In the genomic region with DNA sequence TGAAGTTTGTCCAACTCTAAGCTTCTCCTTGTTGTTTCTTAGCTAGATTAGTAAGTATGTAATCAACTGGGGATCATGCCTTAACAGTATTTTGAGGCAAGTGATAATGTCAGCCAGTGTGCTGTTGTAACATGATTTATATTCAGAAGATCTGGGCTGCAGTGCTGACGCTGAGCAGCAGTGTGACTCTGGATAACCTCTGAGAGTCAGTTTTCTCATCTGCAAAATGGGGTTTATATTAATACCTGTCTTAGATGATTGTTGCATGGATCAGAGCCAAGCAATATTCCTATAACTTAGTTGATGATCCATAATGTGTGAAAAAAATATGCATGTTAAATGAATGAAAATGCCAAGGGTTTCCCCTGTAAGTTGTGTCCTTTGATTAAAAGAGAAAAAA, we compare ENCODE assay signal across 31 cellular contexts. TPM values are rescaled to one million over a fixed set of nuclear protein-coding genes. Genes with fewer than 3 reads are reported as not detected.
DNase-seq lines count a peak whose midpoint lies in the region; ATAC-seq, FAIRE-seq and TF ChIP-seq lines count a peak whose summit lies in the region.
"Had no signal": no experiment of that assay in that cellular context is flagged by ENCODE, and none has a peak within 500 bp of the region (broad histone marks: within the 10 kb centered on the region; RNA-seq: fewer than 3 reads in every experiment).

No MANE protein-coding gene starts in this region.

- TF ChIP-seq POLR2A in K562 (conservative IDR thresholded peaks at IDR 0.05): no peak

- no peak overlapping the region for H3K4me3 ChIP-seq in K562
- H3K4me3 ChIP-seq: A549; BLaER1; BLaER1 treated with 17β-estradiol and CSF1 and Interleukin-3, amounts not matched to agents 10 nM and 100 nM had no signal

- peak; percentile 37; the same call in 2 of the 3 replicates for ATAC-seq in K562
- ATAC-seq: CD8-positive, alpha-beta T cell had no signal

- H3K4me2 ChIP-seq in K562 (ENCODE audit: insufficient read depth, low read length): no peak overlapping the region
- H3K4me2 ChIP-seq: BLaER1; BLaER1 treated with 17β-estradiol and CSF1 and Interleukin-3, amounts not matched to agents 10 nM and 100 nM had no signal

- H4K20me1 ChIP-seq in K562 (replicated peaks; ENCODE audit: control insufficient read depth, insufficient read depth, low read length): no peaks in the 10 kb centered on the region
- H4K20me1 ChIP-seq: BLaER1; BLaER1 treated with 17β-estradiol and CSF1 and Interleukin-3, amounts not matched to agents 10 nM and 100 nM had no signal

- peak in 1 of 4 experiments; percentile 12 for DNase-seq in K562 (ENCODE audit: extremely low read depth in 1 of 4, low spot score in 3 of 4)
- DNase-seq in HuH-7 (ENCODE audit: low spot score): no peak
- no peak for DNase-seq in AG08395 (ENCODE audit: low spot score)
- DNase-seq: 8988T; ACHN; AML-193; BE2C; C1 segment of cervical spinal cord; Caco-2; Calu3; CD4-positive, alpha-beta memory T cell; CD4-positive, alpha-beta T cell; CD4-positive, CD25-positive, alpha-beta regulatory T cell; CD8-positive, alpha-beta memory T cell; CD8-positive, alpha-beta T cell; COR-L47; DMS 273 treated with DMSO at 0.1 percent for 48 hours; DMS153; DMS53; DMS79; DMS79 treated with DMSO at 0.1 percent for 48 hours; DND-41; EL had no signal

- peaks cover 34% of the 10 kb centered on the region for H3K79me2 ChIP-seq in K562 (ENCODE audit: control insufficient read depth, insufficient read depth, low read length)

- no peaks in the 10 kb centered on the region for H3K9me3 ChIP-seq in K562 (replicated peaks; ENCODE audit: control insufficient read depth, insufficient read depth, low read depth, low read length)
- H3K9me3 ChIP-seq: A549; BE2C; BLaER1; BLaER1 treated with 17β-estradiol and CSF1 and Interleukin-3, amounts not matched to agents 10 nM and 100 nM; Caco-2 had no signal

- no peaks in the 10 kb centered on the region for H3K9me1 ChIP-seq in K562 (ENCODE audit: control insufficient read depth, insufficient read depth, low read length)

- no peak for TF ChIP-seq EP300 in K562 (IDR thresholded peaks at IDR 0.05; ENCODE audit: low read length)

- intact Hi-C loops in K562 (cut with micrococcal nuclease): loop anchor here (5.0 kb wide), 1 partner anchor 66 kb away; no protein-coding TSS in a partner anchor

- CTCF ChIA-PET in K562 (lab: Yijun Ruan, JAX; ENCODE audit: low intra/inter-chr PET ratio): no interaction called here

- 14% methylated on average over 1 of the region's 1 CpG for WGBS in K562 (ENCODE audit: insufficient coverage, low coverage, missing lambda C conversion rate)

- BruUV-seq in K562 (replicated peaks; lab: Mats Ljungman, UMichigan): no TSS peak

- POLR2A ChIA-PET in K562 (lab: Yijun Ruan, JAX): interaction anchor here (0.6 kb wide), 1 partner anchor 230 kb away, joined by 3 read pairs; no protein-coding TSS in a partner anchor

- H2AFZ ChIP-seq in K562 (ENCODE audit: low read depth, low read length): no peak overlapping the region

- peak overlapping the region; percentile 4 for H3K27ac ChIP-seq in angular gyrus (ENCODE audit: low read depth, low read length)
- no peak overlapping the region for H3K27ac ChIP-seq in K562 (ENCODE audit: extremely low read depth, low read depth, low read length)
- H3K27ac ChIP-seq: 22Rv1; A549; BLaER1; BLaER1 treated with 17β-estradiol and CSF1 and Interleukin-3, amounts not matched to agents 10 nM and 100 nM; C4-2B had no signal

- in situ Hi-C loops in K562 (cut with MboI): no loop called here

- no peak overlapping the region for H3K9ac ChIP-seq in K562 (ENCODE audit: insufficient read depth in 1 of 2, low read depth in 2 of 2, low read length in 2 of 2)
- H3K9ac ChIP-seq: BLaER1; BLaER1 treated with 17β-estradiol and CSF1 and Interleukin-3, amounts not matched to agents 10 nM and 100 nM had no signal

- no peaks in the 10 kb centered on the region for H3K27me3 ChIP-seq in K562 (ENCODE audit: control insufficient read depth in 2 of 2, insufficient read depth in 2 of 2, low read length in 2 of 2)
- H3K27me3 ChIP-seq: BE2C; BLaER1; BLaER1 treated with 17β-estradiol and CSF1 and Interleukin-3, amounts not matched to agents 10 nM and 100 nM had no signal

- no peak for TF ChIP-seq CTCF in K562 (IDR thresholded peaks at IDR 0.05 in 2 of 3, conservative IDR thresholded peaks at IDR 0.05 in 1 of 3; ENCODE audit: insufficient read depth in 2 of 3, low read depth in 1 of 3, low read length in 3 of 3)

- peaks cover 58% of the 10 kb centered on the region for H3K36me3 ChIP-seq in K562 (ENCODE audit: control insufficient read depth, insufficient read depth, low read length)
- H3K36me3 ChIP-seq: BE2C; BLaER1; BLaER1 treated with 17β-estradiol and CSF1 and Interleukin-3, amounts not matched to agents 10 nM and 100 nM had no signal

- peaks cover 0 to 8% of the 10 kb centered on the region in 2 experiments; a peak in 2 of 5 replicates for H3K4me1 ChIP-seq in K562 (replicated peaks in 1 of 2; ENCODE audit: control insufficient read depth in 2 of 2, insufficient read depth in 2 of 2, low read length in 2 of 2)
- H3K4me1 ChIP-seq: BE2C; BLaER1; BLaER1 treated with 17β-estradiol and CSF1 and Interleukin-3, amounts not matched to agents 10 nM and 100 nM; Caco-2 had no signal

- FAIRE-seq in K562 (lab: Jason Lieb, UNC): peak; percentile 26
- FAIRE-seq: A204.1, A549, D721Med had no signal

- no peak for TF ChIP-seq RAD21 in K562 (CRISPR knock-in tag; conservative IDR thresholded peaks at IDR 0.05 in 1 of 2, IDR thresholded peaks at IDR 0.05 in 1 of 2)

TF ChIP-seq in K562, 482 proteins besides CTCF, POLR2A, EP300 and RAD21 (continues in another document):
- TF ChIP-seq NR3C1 (CRISPR knock-in tag; IDR thresholded peaks at IDR 0.05) (no peak), RFX5 (IDR thresholded peaks at IDR 0.05; ENCODE audit: low read depth, low read length) (no peak), CBFA2T3 (IDR thresholded peaks at IDR 0.05) (0 out of 2 replicates have a peak, but pooled peaks have one; percentile 4), ESRRA (IDR thresholded peaks at IDR 0.05; ENCODE audit: borderline replicate concordance, low read depth) (peak; percentile 90), ZFX (CRISPR knock-in tag; IDR thresholded peaks at IDR 0.05) (no peak), KDM1A (IDR thresholded peaks at IDR 0.05) (peak; percentile 20 to 57; a peak in 1 of 4 replicates), RBM25 (IDR thresholded peaks at IDR 0.05; ENCODE audit: low read depth, low read length, severe bottlenecking) (peak; percentile 89)

RNA-seq across cellular contexts. Expression of a gene that starts 41.9 kb away (rescaled TPM):
- 58.9 and 119 TPM in 2 replicates for total RNA-seq in K562 (2011; cell fraction: chromatin; rRNA removed; ENCODE audit: low replicate concordance)
- 43.9 and 53.4 TPM in 2 replicates for total RNA-seq in K562 (2011; cell fraction: nucleolus; rRNA removed)
- 92.8 and 105 TPM in 2 replicates for total RNA-seq in K562 (2011; cell fraction: nucleoplasm; rRNA removed)
- total RNA-seq in K562 (2014; rRNA removed) (26.0 and 26.5 TPM in 2 replicates), K562 (2014; rRNA removed; fragmentation: Illumina TruSeq; extraction: Trizol) (55.0 and 58.4 TPM in 2 replicates), K562 (2015; rRNA removed; fragmentation: Illumina TruSeq; extraction: Trizol) (51.5 and 56.8 TPM in 2 replicates), K562 (2021) (43.1 and 43.6 TPM in 2 replicates)
- polyA plus RNA-seq in K562 (2011; rRNA removed) (83.7 and 111 TPM in 2 replicates), K562 (2014; fragmentation: Illumina TruSeq; extraction: Trizol) (37.3 and 45.2 TPM in 2 replicates), K562 (2014; fragmentation: Nextera tagmentation; extraction: Ambion mirVana) (10 to 100 TPM; 12.2 to 18.1 TPM), K562 (2014; rRNA removed) (19.9 and 26.1 TPM in 2 replicates)
- 30.7 and 48.6 TPM in 2 replicates for polyA plus RNA-seq in K562 (2011; cell fraction: cytosol; rRNA removed)
- 25.8 and 36.4 TPM in 2 replicates for polyA plus RNA-seq in K562 (2011; cell fraction: nucleus; rRNA removed)
- polyA plus RNA-seq in K562 (2012): 22.2 and 31.8 TPM in 2 replicates
- polyA minus RNA-seq in K562 (2011; rRNA and poly(A)+ RNA removed): 197 and 201 TPM in 2 replicates
- polyA minus RNA-seq in K562 (2011; cell fraction: cytosol; rRNA and poly(A)+ RNA removed): 51.6 and 74.5 TPM in 2 replicates
- 25.3 and 51.1 TPM in 2 replicates for polyA minus RNA-seq in K562 (2011; cell fraction: nucleus; rRNA and poly(A)+ RNA removed)

RNA-seq across cellular contexts. Expression of a gene that starts 41.9 kb away (rescaled TPM):
- 47.7 and 171 TPM in 2 replicates for total RNA-seq in K562 (2011; cell fraction: chromatin; rRNA removed; ENCODE audit: low replicate concordance)
- total RNA-seq in K562 (2011; cell fraction: nucleolus; rRNA removed): 33.7 and 49.6 TPM in 2 replicates
- total RNA-seq in K562 (2011; cell fraction: nucleoplasm; rRNA removed): 135 and 209 TPM in 2 replicates
- total RNA-seq in K562 (2014; rRNA removed) (28.1 and 34.8 TPM in 2 replicates), K562 (2014; rRNA removed; fragmentation: Illumina TruSeq; extraction: Trizol) (45.8 and 52.8 TPM in 2 replicates), K562 (2015; rRNA removed; fragmentation: Illumina TruSeq; extraction: Trizol) (40.6 and 46.3 TPM in 2 replicates), K562 (2021) (38.2 and 42.9 TPM in 2 replicates)
- polyA plus RNA-seq in K562 (2011; rRNA removed) (84.0 and 97.5 TPM in 2 replicates), K562 (2014; fragmentation: Illumina TruSeq; extraction: Trizol) (44.0 and 47.4 TPM in 2 replicates), K562 (2014; fragmentation: Nextera tagmentation; extraction: Ambion mirVana) (10 to 100 TPM; 30.7 to 38.5 TPM), K562 (2014; rRNA removed) (53.4 and 54.9 TPM in 2 replicates)
- 33.1 and 88.6 TPM in 2 replicates for polyA plus RNA-seq in K562 (2011; cell fraction: cytosol; rRNA removed)
- polyA plus RNA-seq in K562 (2011; cell fraction: nucleus; rRNA removed): 88.8 and 104 TPM in 2 replicates
- polyA plus RNA-seq in K562 (2012): 40.2 and 59.7 TPM in 2 replicates
- 65.3 and 66.8 TPM in 2 replicates for polyA minus RNA-seq in K562 (2011; rRNA and poly(A)+ RNA removed)
- polyA minus RNA-seq in K562 (2011; cell fraction: cytosol; rRNA and poly(A)+ RNA removed): 24.1 and 26.4 TPM in 2 replicates
- polyA minus RNA-seq in K562 (2011; cell fraction: nucleus; rRNA and poly(A)+ RNA removed): 68.3 and 104 TPM in 2 replicates
